ENCODE assay signal across 9 cellular contexts in the genomic region with DNA sequence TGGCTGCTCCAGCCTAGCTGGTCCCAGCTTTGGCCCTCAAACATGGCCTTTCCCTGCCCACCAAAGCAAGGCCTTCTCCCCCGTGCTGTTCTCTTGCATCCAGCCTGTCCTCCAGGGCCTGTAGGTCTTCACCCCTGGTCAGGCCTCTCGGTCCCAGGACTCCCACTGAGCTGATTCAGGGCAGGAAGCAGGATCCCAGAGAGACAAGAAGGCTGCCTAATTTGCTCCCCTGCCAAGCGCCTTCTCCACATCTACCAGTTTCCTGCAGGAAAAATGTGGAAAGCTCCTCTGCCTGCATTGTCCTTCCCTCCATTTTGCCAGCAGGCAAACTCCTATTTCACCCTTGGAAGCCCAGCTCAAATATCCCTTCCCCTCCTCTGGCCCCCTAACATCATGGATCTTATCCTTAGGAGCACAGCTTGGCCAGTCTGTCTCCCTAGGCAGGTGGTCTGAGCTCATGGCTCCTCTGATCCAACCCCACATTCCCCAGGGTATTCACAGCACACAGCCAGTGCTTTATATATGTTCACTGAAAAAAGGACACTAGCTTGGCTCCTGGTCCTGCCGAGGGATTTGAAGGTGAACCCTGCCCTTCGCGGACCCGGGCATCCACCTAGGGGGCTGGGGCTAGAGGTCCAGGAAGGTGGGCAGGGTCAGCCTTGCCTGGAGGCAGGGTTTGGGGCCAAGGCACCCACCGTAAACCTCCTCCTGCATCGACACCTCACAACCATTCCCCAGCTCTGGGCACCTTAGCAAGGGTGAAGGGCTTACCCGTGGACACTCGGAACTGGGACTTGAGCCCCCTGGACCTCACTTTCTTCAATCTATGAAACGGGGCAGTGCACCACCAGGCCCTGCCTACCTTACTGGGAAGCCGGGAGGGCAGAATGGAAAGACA. TPM values are rescaled to one million over a fixed set of nuclear protein-coding genes. Genes with fewer than 3 reads are reported as not detected.
DNase-seq lines count a peak whose midpoint lies in the region; ATAC-seq, FAIRE-seq and TF ChIP-seq lines count a peak whose summit lies in the region.
"Had no signal": no experiment of that assay in that cellular context is flagged by ENCODE, and none has a peak within 500 bp of the region (broad histone marks: within the 10 kb centered on the region; RNA-seq: fewer than 3 reads in every experiment).

No MANE protein-coding gene starts in this region.

- H3K9me3 Mint-ChIP-seq in activated CD4-positive, alpha-beta memory T cell treated with anti-CD3 and anti-CD28 coated beads, Interleukin-2, amount 10 ng/mL, durations not matched to agents 7 days and 5 days, result no peaks in the 10 kb centered on the region

- POLR2A ChIA-PET in activated CD4-positive, alpha-beta memory T cell treated with anti-CD3 and anti-CD28 coated beads, Interleukin-2, amount 10 ng/mL, durations not matched to agents 7 days and 5 days (lab: Charles Lee), result interaction anchor here (0.7 to 2.9 kb wide), 13 partner anchors 9 to 1158 kb away, joined by 3 to 17 read pairs (median 3); partner anchors contain the start of genes AP1B1, EMID1 and XBP1

- H4K20me1 ChIP-seq in hepatocyte (ENCODE audit: insufficient read depth, poor library complexity, severe bottlenecking), result peaks cover 33% of the 10 kb centered on the region

- no peak for TF ChIP-seq CTCF in hepatocyte (IDR thresholded peaks at IDR 0.05; ENCODE audit: poor library complexity)

- H3K4me3 ChIP-seq in hepatocyte (peak overlapping the region; percentile 39), small intestine (ENCODE audit: low read depth in 1 of 2, low read length in 2 of 2) (peak overlapping the region; percentile 90 to 98)

- peak overlapping the region; percentile 79 for H2AFZ ChIP-seq in hepatocyte

- FAIRE-seq in small intestine (lab: Jason Lieb, UNC), result no peak
- FAIRE-seq: endometrium had no signal

- DNase-seq in activated CD4-positive, alpha-beta T cell treated with anti-CD3 and anti-CD28 coated beads, Interleukin-2, amount 50 U/mL, for 48 hours, result peak; percentile 9 to 18
- DNase-seq in activated CD4-positive, alpha-beta T cell treated with anti-CD3 and anti-CD28 coated beads for 4 hours, result no peak
- no peak for DNase-seq in activated CD4-positive, alpha-beta memory T cell treated with anti-CD3 and anti-CD28 coated beads, Interleukin-2, amount 10 ng/mL, durations not matched to agents 7 days and 5 days
- DNase-seq in hepatocyte (ENCODE audit: low spot score) (no peak), small intestine (no peak), NCI-H2081 treated with DMSO at 0.1 percent for 48 hours (lab: John Stamatoyannopoulos, UW) (no peak)

- peak overlapping the region; percentile 94 for H3K4me2 ChIP-seq in hepatocyte

- H3K27ac Mint-ChIP-seq in activated CD4-positive, alpha-beta memory T cell treated with anti-CD3 and anti-CD28 coated beads, Interleukin-2, amount 10 ng/mL, durations not matched to agents 7 days and 5 days, result peak overlapping the region; percentile 95

- peaks cover 32% of the 10 kb centered on the region for H3K4me1 Mint-ChIP-seq in activated CD4-positive, alpha-beta memory T cell treated with anti-CD3 and anti-CD28 coated beads, Interleukin-2, amount 10 ng/mL, durations not matched to agents 7 days and 5 days

- ATAC-seq in GM21447 (IDR thresholded peaks at IDR 0.05; ENCODE audit: unreplicated experiment) (no peak), HG03097 (IDR thresholded peaks at IDR 0.05; ENCODE audit: low FRiP score, unreplicated experiment) (no peak)

- no peaks in the 10 kb centered on the region for H3K9me2 ChIP-seq in hepatocyte (replicated peaks; ENCODE audit: insufficient read depth)

- no peaks in the 10 kb centered on the region for H3K9me3 ChIP-seq in hepatocyte (ENCODE audit: low read depth)
- H3K9me3 ChIP-seq in small intestine (ENCODE audit: control insufficient read depth, low read depth), result no peaks in the 10 kb centered on the region

- H3K36me3 Mint-ChIP-seq in activated CD4-positive, alpha-beta memory T cell treated with anti-CD3 and anti-CD28 coated beads, Interleukin-2, amount 10 ng/mL, durations not matched to agents 7 days and 5 days (ENCODE audit: low read depth), result peaks cover 49% of the 10 kb centered on the region

- H3K27ac ChIP-seq in hepatocyte, result peak overlapping the region; percentile 97
- H3K27ac ChIP-seq in small intestine (ENCODE audit: low read depth in 1 of 2, low read length in 1 of 2), result peak overlapping the region in 1 of 2 donors; percentile 98

- H3K27me3 Mint-ChIP-seq in activated CD4-positive, alpha-beta memory T cell treated with anti-CD3 and anti-CD28 coated beads, Interleukin-2, amount 10 ng/mL, durations not matched to agents 7 days and 5 days, result no peaks in the 10 kb centered on the region

- H3K79me2 ChIP-seq in hepatocyte, result peaks cover 54% of the 10 kb centered on the region

- H3K4me3 Mint-ChIP-seq in activated CD4-positive, alpha-beta memory T cell treated with anti-CD3 and anti-CD28 coated beads, Interleukin-2, amount 10 ng/mL, durations not matched to agents 7 days and 5 days, result peak overlapping the region; percentile 94

- WGBS in hepatocyte (ENCODE audit: low lambda C conversion rate, missing lambda C conversion rate), result 19% methylated on average over 13 of the region's 13 CpGs
- WGBS in small intestine, 3 donors, result 18 to 24% (median 18%) methylated on average over 12 to 13 of the region's 13 CpGs

- H3K27me3 ChIP-seq in hepatocyte (no peaks in the 10 kb centered on the region), small intestine (ENCODE audit: control insufficient read depth in 2 of 2, insufficient read depth in 2 of 2, low read length in 2 of 2) (no peaks in the 10 kb centered on the region)

- CTCF ChIA-PET in activated CD4-positive, alpha-beta memory T cell treated with anti-CD3 and anti-CD28 coated beads, Interleukin-2, amount 10 ng/mL, durations not matched to agents 7 days and 5 days (lab: Charles Lee), result interaction anchor here (0.7 kb wide), 2 partner anchors 9 to 64 kb away, joined by 3 to 4 read pairs; no protein-coding TSS in a partner anchor

- H3K4me1 ChIP-seq in hepatocyte (ENCODE audit: insufficient read depth), result peaks cover 28% of the 10 kb centered on the region
- H3K4me1 ChIP-seq in small intestine (ENCODE audit: control insufficient read depth in 2 of 2, insufficient read depth in 1 of 2, low read depth in 1 of 2, low read length in 1 of 2), result peaks cover 2 to 11% of the 10 kb centered on the region in 2 donors

- H3K36me3 ChIP-seq in hepatocyte (replicated peaks; ENCODE audit: insufficient read depth, low read depth) (no peaks in the 10 kb centered on the region), small intestine (ENCODE audit: control insufficient read depth in 2 of 2, insufficient read depth in 2 of 2, low read length in 2 of 2) (peaks cover 0 to 3% of the 10 kb centered on the region in 2 donors)

RNA-seq across cellular contexts. Expression of gene RHBDD3, which starts 1.0 kb away (rescaled TPM):
- 10 to 100 TPM; 27.8 to 28.8 TPM for total RNA-seq in activated CD4-positive, alpha-beta memory T cell treated with anti-CD3 and anti-CD28 coated beads, Interleukin-2, amount 10 ng/mL, durations not matched to agents 7 days and 5 days
- 25.8 and 27.2 TPM in 2 replicates for total RNA-seq in hepatocyte
- polyA plus RNA-seq in hepatocyte (46.7 and 58.1 TPM in 2 replicates), small intestine (10 to 100 TPM; 13.6 to 43.1 (median 14.6) TPM)

RNA-seq across cellular contexts. Expression of gene EWSR1, which starts 1.3 kb away (rescaled TPM):
- 100 to 1,000 TPM; 308 to 311 TPM for total RNA-seq in activated CD4-positive, alpha-beta memory T cell treated with anti-CD3 and anti-CD28 coated beads, Interleukin-2, amount 10 ng/mL, durations not matched to agents 7 days and 5 days
- 161 TPM in 2 replicates for total RNA-seq in hepatocyte
- polyA plus RNA-seq in hepatocyte (269 and 315 TPM in 2 replicates), small intestine (100 to 1,000 TPM; 145 to 191 (median 181) TPM)

RNA-seq across cellular contexts. Expression of gene GAS2L1, which starts 39.6 kb away (rescaled TPM):
- 10 to 100 TPM; 22.5 to 23.4 TPM for total RNA-seq in activated CD4-positive, alpha-beta memory T cell treated with anti-CD3 and anti-CD28 coated beads, Interleukin-2, amount 10 ng/mL, durations not matched to agents 7 days and 5 days
- 10.4 and 11.7 TPM in 2 replicates for total RNA-seq in hepatocyte
- polyA plus RNA-seq in hepatocyte, result 34.0 and 46.0 TPM in 2 replicates
- 10 to 100 TPM; 26.2 to 49.0 (median 31.8) TPM for polyA plus RNA-seq in small intestine

RNA-seq across cellular contexts. Expression of gene RASL10A, which starts 48.7 kb away (rescaled TPM):
- total RNA-seq in activated CD4-positive, alpha-beta memory T cell treated with anti-CD3 and anti-CD28 coated beads, Interleukin-2, amount 10 ng/mL, durations not matched to agents 7 days and 5 days, result under 1 TPM; 0.38 to 0.78 TPM
- total RNA-seq in hepatocyte, result 0.33 and 1.7 TPM in 2 replicates
- 5.3 and 6.3 TPM in 2 replicates for polyA plus RNA-seq in hepatocyte
- polyA plus RNA-seq in small intestine, result 1 to 10 TPM; 3.7 to 4.1 (median 4.0) TPM

Comparison
In these comparisons a context has a peak if more than half of its experiments do, and no peak if none do; other contexts are left out.
1. DNase-seq: peak in activated CD4-positive, alpha-beta T cell treated with anti-CD3 and anti-CD28 coated beads, Interleukin-2, amount 50 U/mL, for 48 hours (2 of 2); none in activated CD4-positive, alpha-beta T cell treated with anti-CD3 and anti-CD28 coated beads for 4 hours (0 of 2), activated CD4-positive, alpha-beta memory T cell treated with anti-CD3 and anti-CD28 coated beads, Interleukin-2, amount 10 ng/mL, durations not matched to agents 7 days and 5 days (single experiment), hepatocyte (single experiment), small intestine (single experiment) and NCI-H2081 treated with DMSO at 0.1 percent for 48 hours (single experiment).